25 cellular contexts compared by ENCODE assay signal in the genomic region with DNA sequence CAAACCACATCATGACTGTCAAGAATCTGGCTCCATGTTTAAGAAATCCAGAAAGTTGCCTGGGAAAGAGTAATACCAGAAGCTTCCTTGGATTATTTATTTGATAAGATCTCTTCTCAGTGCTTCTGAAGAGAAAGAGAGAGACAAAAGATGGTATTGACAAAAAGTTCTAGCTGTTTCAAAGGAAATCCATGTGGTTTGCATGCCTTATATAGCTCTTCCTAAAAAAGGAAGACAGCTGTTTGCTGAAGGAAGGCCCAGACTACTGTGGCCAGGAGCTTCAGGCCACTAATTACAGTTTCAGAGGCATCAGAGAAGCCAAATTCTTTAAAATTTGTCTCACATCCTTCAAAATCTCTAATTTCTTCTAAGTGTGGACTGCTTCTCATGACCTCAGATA.
"Had no signal": no experiment of that assay in that cellular context is flagged by ENCODE, and none has a peak within 500 bp of the region (broad histone marks: within the 10 kb centered on the region; RNA-seq: fewer than 3 reads in every experiment).

No MANE protein-coding gene starts in this region.

- H3K4me1 ChIP-seq: gastroesophageal sphincter, heart left ventricle, psoas muscle, spleen, testis, upper lobe of left lung had no signal

- H3K4me2 ChIP-seq: hepatocyte had no signal

- H3K9me3 ChIP-seq: gastroesophageal sphincter, heart left ventricle, ovary, psoas muscle, sigmoid colon, spleen, testis, tibial artery, upper lobe of left lung had no signal

- ATAC-seq: gastroesophageal sphincter; heart left ventricle; left lobe of liver; naive thymus-derived CD8-positive, alpha-beta T cell; psoas muscle; right cardiac atrium; stimulated activated memory B cell treated with anti-CD40 and anti-IgM and Interleukin-4, amounts not matched to agents 10 μg/mL and 1 μg/mL and 100 μg/mL, for 72 hours; stimulated activated naive CD8-positive, alpha-beta T cell treated with anti-CD3 and anti-CD28 coated beads, Interleukin-15, Interleukin-2, amounts not matched to agents 100 U/mL and 50 U/mL, for 24 hours had no signal

- H2AFZ ChIP-seq: hepatocyte had no signal

- H3K27ac ChIP-seq: dorsolateral prefrontal cortex, gastroesophageal sphincter, heart left ventricle, hepatocyte, ovary, psoas muscle, sigmoid colon, skin epidermis, spleen, testis, tibial artery, upper lobe of left lung had no signal

- DNase-seq: dorsolateral prefrontal cortex; effector CD4-positive, alpha-beta T cell; heart left ventricle; kidney; naive thymus-derived CD8-positive, alpha-beta T cell; nephron progenitor cell; nucleus accumbens; ovary; posterior cingulate gyrus; psoas muscle; right cardiac atrium; sigmoid colon; spleen; stimulated activated CD4-positive, alpha-beta T cell treated with anti-CD3 and anti-CD28 coated beads, Interleukin-4, amount 100 ng/mL, for 4 hours; stimulated activated naive CD8-positive, alpha-beta T cell treated with anti-CD3 and anti-CD28 coated beads, Interleukin-15, Interleukin-2, amounts not matched to agents 100 U/mL and 50 U/mL, for 24 hours; substantia nigra; testis; tibial artery; upper lobe of left lung had no signal

- H3K79me2 ChIP-seq: hepatocyte had no signal

- H3K36me3 ChIP-seq: gastroesophageal sphincter, heart left ventricle, ovary, sigmoid colon, spleen, tibial artery, upper lobe of left lung had no signal

- H3K27me3 ChIP-seq: dorsolateral prefrontal cortex, gastroesophageal sphincter, heart left ventricle, hepatocyte, ovary, sigmoid colon, spleen, testis, tibial artery, upper lobe of left lung had no signal

- H3K4me3 ChIP-seq: dorsolateral prefrontal cortex, gastroesophageal sphincter, heart left ventricle, hepatocyte, lung, ovary, psoas muscle, sigmoid colon, skin epidermis, spleen, testis, tibial artery, upper lobe of left lung had no signal
